14 cellular contexts compared by ENCODE assay signal in genomic region chr9:115764649-115765048, GRCh38.
"Had no signal": no experiment of that assay in that cellular context is flagged by ENCODE, and none has a peak within 500 bp of the region (broad histone marks: within the 10 kb centered on the region; RNA-seq: fewer than 3 reads in every experiment).

No MANE protein-coding gene starts in this region.

- H3K27ac ChIP-seq: epithelial cell of prostate, ovary, upper lobe of left lung had no signal

- H3K27me3 ChIP-seq: ovary, upper lobe of left lung had no signal

- H3K9me3 ChIP-seq: ovary had no signal

- H3K36me3 Mint-ChIP-seq: activated naive CD4-positive, alpha-beta T cell treated with anti-CD3 and anti-CD28 coated beads, Interleukin-2, amount 50 U/mL, for 24 hours; memory B cell; natural killer cell treated with Interleukin-12 subunit alpha and Interleukin-12 subunit beta and Interleukin-15 and Interleukin-18, amount 100 ng/mL, for 72 hours; stimulated activated naive B cell treated with anti-CD40 and anti-IgM and Interleukin-4, amounts not matched to agents 10 μg/mL and 1 μg/mL and 100 μg/mL, for 72 hours had no signal

- ATAC-seq: effector memory CD8-positive, alpha-beta T cell; natural killer cell treated with Interleukin-12 subunit alpha and Interleukin-12 subunit beta and Interleukin-15 and Interleukin-18, amount 100 ng/mL, for 72 hours; stimulated activated naive B cell treated with anti-CD40 and anti-IgM and Interleukin-4, amounts not matched to agents 10 μg/mL and 1 μg/mL and 100 μg/mL, for 72 hours had no signal

- H3K4me3 Mint-ChIP-seq: activated naive CD4-positive, alpha-beta T cell treated with anti-CD3 and anti-CD28 coated beads, Interleukin-2, amount 50 U/mL, for 24 hours; central memory CD8-positive, alpha-beta T cell; effector memory CD8-positive, alpha-beta T cell; memory B cell; natural killer cell treated with Interleukin-12 subunit alpha and Interleukin-12 subunit beta and Interleukin-15 and Interleukin-18, amount 100 ng/mL, for 72 hours; stimulated activated naive B cell treated with anti-CD40 and anti-IgM and Interleukin-4, amounts not matched to agents 10 μg/mL and 1 μg/mL and 100 μg/mL, for 72 hours had no signal

- H3K27ac Mint-ChIP-seq: activated naive CD4-positive, alpha-beta T cell treated with anti-CD3 and anti-CD28 coated beads, Interleukin-2, amount 50 U/mL, for 24 hours; activated T-helper 2 cell treated with anti-CD3 and anti-CD28 coated beads, Interferon-gamma antibody, Interleukin-2, Interleukin-4, amounts not matched to agents 10 μg/mL and 5 μg/mL and 100 μg/mL, durations not matched to agents 14 hours and 24 hours and 36 hours; effector memory CD8-positive, alpha-beta T cell; memory B cell; natural killer cell treated with Interleukin-12 subunit alpha and Interleukin-12 subunit beta and Interleukin-15 and Interleukin-18, amount 100 ng/mL, for 72 hours; stimulated activated naive B cell treated with anti-CD40 and anti-IgM and Interleukin-4, amounts not matched to agents 10 μg/mL and 1 μg/mL and 100 μg/mL, for 72 hours had no signal

- H3K36me3 ChIP-seq: ovary, upper lobe of left lung had no signal

- H3K4me1 Mint-ChIP-seq: activated naive CD4-positive, alpha-beta T cell treated with anti-CD3 and anti-CD28 coated beads, Interleukin-2, amount 50 U/mL, for 24 hours; central memory CD8-positive, alpha-beta T cell; memory B cell; stimulated activated naive B cell treated with anti-CD40 and anti-IgM and Interleukin-4, amounts not matched to agents 10 μg/mL and 1 μg/mL and 100 μg/mL, for 72 hours had no signal

- H3K9me3 Mint-ChIP-seq: activated naive CD4-positive, alpha-beta T cell treated with anti-CD3 and anti-CD28 coated beads, Interleukin-2, amount 50 U/mL, for 24 hours; activated T-helper 2 cell treated with anti-CD3 and anti-CD28 coated beads, Interferon-gamma antibody, Interleukin-2, Interleukin-4, amounts not matched to agents 10 μg/mL and 5 μg/mL and 100 μg/mL, durations not matched to agents 14 hours and 24 hours and 36 hours; memory B cell had no signal

- H3K4me3 ChIP-seq: ovary, smooth muscle cell, upper lobe of left lung had no signal

- H3K4me2 ChIP-seq: smooth muscle cell had no signal

- H3K4me1 ChIP-seq: upper lobe of left lung had no signal

- DNase-seq: effector memory CD8-positive, alpha-beta T cell; glutamatergic neuron; ovary; retina; stimulated activated naive B cell treated with anti-CD40 and anti-IgM and Interleukin-4, amounts not matched to agents 10 μg/mL and 1 μg/mL and 100 μg/mL, for 72 hours; substantia nigra; upper lobe of left lung had no signal

- H3K27me3 Mint-ChIP-seq: central memory CD8-positive, alpha-beta T cell; effector memory CD8-positive, alpha-beta T cell; memory B cell; natural killer cell treated with Interleukin-12 subunit alpha and Interleukin-12 subunit beta and Interleukin-15 and Interleukin-18, amount 100 ng/mL, for 72 hours; stimulated activated naive B cell treated with anti-CD40 and anti-IgM and Interleukin-4, amounts not matched to agents 10 μg/mL and 1 μg/mL and 100 μg/mL, for 72 hours had no signal
